In the genomic region with DNA sequence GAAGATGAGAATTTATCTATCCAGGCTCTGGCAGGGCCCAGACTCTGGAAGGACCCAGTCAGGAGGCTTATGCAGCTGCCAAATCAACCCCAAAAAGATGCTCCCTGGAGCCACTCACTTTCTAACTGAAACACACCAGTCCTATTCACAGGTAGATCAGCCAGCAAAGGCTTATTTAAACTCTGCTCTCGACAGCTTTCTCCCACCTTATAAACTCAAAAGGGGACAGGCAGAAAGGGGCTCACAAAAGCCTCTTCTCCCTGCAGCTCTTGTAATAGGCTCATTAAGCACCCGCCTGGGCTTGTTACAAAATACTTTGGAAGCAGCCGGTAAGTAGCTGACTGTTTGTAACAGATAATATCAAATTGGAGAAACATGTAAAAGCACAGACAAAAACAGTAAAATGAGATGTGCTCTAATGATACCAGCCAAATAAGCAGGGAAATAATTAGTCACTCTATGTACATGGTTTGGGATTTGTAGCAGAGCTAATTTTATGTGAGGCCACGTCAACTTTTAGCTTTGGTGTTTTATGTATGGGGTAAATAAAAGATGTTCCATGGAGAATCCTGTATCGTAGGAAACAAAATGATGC, we compare ENCODE assay signal across 19 cellular contexts.
DNase-seq lines count a peak whose midpoint lies in the region; ATAC-seq, FAIRE-seq and TF ChIP-seq lines count a peak whose summit lies in the region.
"Had no signal": no experiment of that assay in that cellular context is flagged by ENCODE, and none has a peak within 500 bp of the region (broad histone marks: within the 10 kb centered on the region; RNA-seq: fewer than 3 reads in every experiment).

No MANE protein-coding gene starts in this region.

- H3K4me3 ChIP-seq in adrenal gland: no peak overlapping the region
- H3K4me3 ChIP-seq: PC-9, SJSA1 had no signal

- H3K4me1 ChIP-seq in adrenal gland (replicated peaks in 1 of 2): no peaks in the 10 kb centered on the region
- H3K4me1 ChIP-seq: SJSA1 had no signal

- H3K36me3 ChIP-seq in adrenal gland (replicated peaks in 1 of 2): no peaks in the 10 kb centered on the region
- H3K36me3 ChIP-seq: SJSA1 had no signal

- peak; percentile 54 for DNase-seq in DMS114 treated with DMSO at 0.1 percent for 48 hours (lab: John Stamatoyannopoulos, UW; ENCODE audit: unreplicated experiment)
- peak; percentile 74 for DNase-seq in NCI-H1105 (lab: John Stamatoyannopoulos, UW)
- peak; percentile 3 for DNase-seq in NCI-H526 treated with DMSO at 0.1 percent for 48 hours (lab: John Stamatoyannopoulos, UW)
- DNase-seq in islet precursor cell: peak; percentile 58
- DNase-seq in frontal cortex (ENCODE audit: low spot score in 2 of 2): no peak
- no peak for DNase-seq in RPMI8226
- no peak for DNase-seq in adrenal gland
- DNase-seq: CD4-positive, CD25-positive, alpha-beta regulatory T cell; COR-L47; DMS 273 treated with DMSO at 0.1 percent for 48 hours; GDM1; H9; NCI-H1092 treated with DMSO at 0.1 percent for 48 hours; NCI-H187 treated with DMSO at 0.1 percent for 48 hours; NCI-H446 treated with DMSO at 0.1 percent for 48 hours; NCI-H774; PC-9 had no signal

- no peaks in the 10 kb centered on the region for H3K9me3 ChIP-seq in adrenal gland (replicated peaks in 1 of 3)
- H3K9me3 ChIP-seq: SJSA1 had no signal

- no peak for TF ChIP-seq POLR2A in adrenal gland (IDR thresholded peaks at IDR 0.05)

- ATAC-seq in HG03342 (IDR thresholded peaks at IDR 0.05; ENCODE audit: unreplicated experiment): no peak

- no peak for FAIRE-seq in frontal cortex (lab: Jason Lieb, UNC)

- 69 to 81% (median 74%) methylated on average over 5 of the region's 5 CpGs for WGBS in adrenal gland, 4 donors

- intact Hi-C loops in adrenal gland (cut with DNase I): no loop called here

- no peaks in the 10 kb centered on the region for H3K27me3 ChIP-seq in adrenal gland
- H3K27me3 ChIP-seq: SJSA1 had no signal

- TF ChIP-seq CTCF in adrenal gland (IDR thresholded peaks at IDR 0.05): no peak

- H3K27ac ChIP-seq in adrenal gland: no peak overlapping the region
- H3K27ac ChIP-seq: PC-9, SJSA1 had no signal

Comparison
In these comparisons a context has a peak if more than half of its experiments do, and no peak if none do; other contexts are left out.
1. DNase-seq: peak in DMS114 treated with DMSO at 0.1 percent for 48 hours (single experiment), NCI-H1105 (single experiment), NCI-H526 treated with DMSO at 0.1 percent for 48 hours (single experiment) and islet precursor cell (single experiment); none in frontal cortex (0 of 2), RPMI8226 (single experiment) and adrenal gland (0 of 7).